Comparison of ENCODE assay signal across 8 cellular contexts in the genomic region with DNA sequence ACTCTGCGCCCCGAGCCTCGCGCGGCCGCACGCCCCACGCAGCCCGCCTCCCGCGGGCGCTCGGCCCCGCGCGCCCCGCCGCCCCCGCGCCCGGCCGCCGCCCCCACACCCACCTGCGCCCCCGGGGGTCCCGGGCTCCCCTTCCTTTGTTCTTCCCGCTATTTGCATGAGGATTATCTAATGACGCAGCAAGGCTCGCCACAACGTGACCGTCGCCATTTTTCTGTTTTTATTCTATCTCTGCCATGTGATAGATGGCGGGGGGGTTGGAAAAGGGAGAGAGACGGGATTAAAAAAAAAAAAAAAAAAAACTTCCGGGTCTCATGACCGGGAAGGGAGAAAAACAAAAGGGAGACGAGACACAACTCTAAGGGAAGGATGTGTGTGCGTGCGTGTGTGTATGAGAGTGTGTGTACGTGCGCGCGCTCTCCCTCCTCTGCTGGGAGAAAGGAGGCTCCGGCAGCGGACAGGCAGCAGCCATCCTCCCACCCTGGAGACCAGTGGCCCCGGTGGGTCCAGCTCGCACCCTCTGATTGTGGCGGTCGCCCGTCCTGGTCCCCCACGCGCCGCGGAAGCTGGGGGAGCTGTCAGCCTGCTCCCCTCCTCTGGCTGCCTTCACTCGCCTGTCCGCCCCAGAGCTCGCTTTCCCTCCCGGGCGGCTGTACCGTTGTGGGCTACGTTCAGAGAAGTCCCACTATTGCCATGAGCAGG.
DNase-seq lines count a peak whose midpoint lies in the region; ATAC-seq and TF ChIP-seq lines count a peak whose summit lies in the region.

No MANE protein-coding gene starts in this region.

- H4K5ac ChIP-seq in mesendoderm (ENCODE audit: low read length), result no peak overlapping the region

- H3K4me3 ChIP-seq in AG04450 (ENCODE audit: low read depth, low read length) (peak overlapping the region; percentile 75), epithelial cell of esophagus (ENCODE audit: low read length) (peak overlapping the region; percentile 76), mesendoderm (ENCODE audit: low read length) (peak overlapping the region; percentile 77)

- CTCF ChIA-PET in AG04450 (lab: Charles Lee), result interaction anchor here (0.6 kb wide), 1 partner anchor 795 kb away, joined by 3 read pairs; no protein-coding TSS in a partner anchor

- ATAC-seq in GM18909 (IDR thresholded peaks at IDR 0.05; ENCODE audit: poor library complexity, unreplicated experiment), result peak; percentile 34

- peaks cover 2% of the 10 kb centered on the region for H3K4me1 ChIP-seq in mesendoderm (ENCODE audit: control insufficient read depth, low read depth, low read length)

- H3K18ac ChIP-seq in mesendoderm (ENCODE audit: low read length), result peak overlapping the region; percentile 57

- H3K23ac ChIP-seq in mesendoderm (ENCODE audit: low read length), result peak overlapping the region; percentile 66

- no peak overlapping the region for H2BK15ac ChIP-seq in mesendoderm (replicated peaks; ENCODE audit: low read depth)

- peak overlapping the region; percentile 86 for H3K9ac ChIP-seq in mesendoderm (ENCODE audit: low read length)

- no peak overlapping the region for H2BK120ac ChIP-seq in mesendoderm (ENCODE audit: low read depth, low read length)

- no peaks in the 10 kb centered on the region for H3K36me3 ChIP-seq in mesendoderm (ENCODE audit: control insufficient read depth, insufficient read depth, low read length)

- H3K27me3 ChIP-seq in AG04450 (ENCODE audit: control insufficient read depth, insufficient read depth, low read length) (peaks cover 15% of the 10 kb centered on the region), mesendoderm (ENCODE audit: insufficient read depth, low read length, poor library complexity) (no peaks in the 10 kb centered on the region)

- peak overlapping the region; percentile 38 for H3K4ac ChIP-seq in mesendoderm (ENCODE audit: low read depth, low read length)

- no peaks in the 10 kb centered on the region for H3K79me1 ChIP-seq in mesendoderm (ENCODE audit: low read length)

- H3K56ac ChIP-seq in mesendoderm (ENCODE audit: low read length), result peak overlapping the region; percentile 97

- H3K9me3 ChIP-seq in AG04450 (ENCODE audit: control insufficient read depth, insufficient read depth, low read length), result no peaks in the 10 kb centered on the region

- peak overlapping the region; percentile 59 for H2BK5ac ChIP-seq in mesendoderm (ENCODE audit: low read length)

- no peak overlapping the region for H2AK5ac ChIP-seq in mesendoderm (ENCODE audit: low read length)

- H3K79me2 ChIP-seq in mesendoderm (ENCODE audit: control insufficient read depth, insufficient read depth, low read length), result peaks cover 7% of the 10 kb centered on the region

- H3K27ac ChIP-seq in AG04450 (ENCODE audit: low read depth, low read length) (no peak overlapping the region), mesendoderm (ENCODE audit: low read depth, low read length) (peak overlapping the region; percentile 71)

- no peak for DNase-seq in AG04450 (ENCODE audit: low read depth, low spot score)
- DNase-seq in HS-27A (ENCODE audit: low read depth), result peak; percentile 66
- DNase-seq in NOMO-1 treated with dmso at 0.1 percent for 144 hours (lab: John Stamatoyannopoulos, UW; ENCODE audit: unreplicated experiment), result peak; percentile 17
- DNase-seq in activated T-cell treated with anti-CD3 and anti-CD28 coated beads for 24 hours (ENCODE audit: low read depth), result peak; percentile 38
- DNase-seq in epithelial cell of esophagus (ENCODE audit: low read depth), result peak; percentile 56
- DNase-seq in mesendoderm, result peak; percentile 89
- DNase-seq in stimulated activated CD8-positive, alpha-beta memory T cell treated with anti-CD3 and anti-CD28 coated beads, Interleukin-15, amount 100 ng/mL, for 4 hours (ENCODE audit: low read depth in 2 of 2), result peak; percentile 13 to 17

- peak overlapping the region; percentile 82 for H4K8ac ChIP-seq in mesendoderm (ENCODE audit: low read depth, low read length)

- POLR2A ChIA-PET in AG04450 (lab: Yijun Ruan, JAX), result no interaction called here

- peak overlapping the region; percentile 61 for H3K4me2 ChIP-seq in mesendoderm (ENCODE audit: low read length)

- WGBS in mesendoderm (ENCODE audit: extremely low coverage, insufficient coverage, low lambda C conversion rate), result no CpG with 5 or more reads among the region's 61 CpGs

- TF ChIP-seq CTCF in AG04450 (IDR thresholded peaks at IDR 0.05; ENCODE audit: low read depth, low read length), result no peak
- no peak for TF ChIP-seq CTCF in epithelial cell of esophagus (IDR thresholded peaks at IDR 0.05; ENCODE audit: insufficient read depth, low read depth, low read length, missing control alignments)
